ENCODE assay signal across 1 cellular context in genomic region chr2:59585657-59586056, GRCh38.
TF ChIP-seq lines count a peak whose summit lies in the region.

No MANE protein-coding gene starts in this region.

TF ChIP-seq in GM23338, 12 proteins besides CTCF, POLR2A, EP300 and RAD21 (continued from another document):
- TF ChIP-seq JUNB (IDR thresholded peaks at IDR 0.05; ENCODE audit: unreplicated experiment) (no peak), STAT1 (IDR thresholded peaks at IDR 0.05; ENCODE audit: unreplicated experiment) (no peak), ZNF462 (CRISPR knock-in tag; IDR thresholded peaks at IDR 0.05) (no peak), CREB1 (CRISPR knock-in tag; IDR thresholded peaks at IDR 0.05; ENCODE audit: low read depth) (no peak)
